Comparison of ENCODE assay signal across 12 cellular contexts in genomic region chr7:148584154-148584827, GRCh38. TPM values are rescaled to one million over a fixed set of nuclear protein-coding genes. Genes with fewer than 3 reads are reported as not detected.
DNase-seq lines count a peak whose midpoint lies in the region; ATAC-seq, FAIRE-seq and TF ChIP-seq lines count a peak whose summit lies in the region.
"Had no signal": no experiment of that assay in that cellular context is flagged by ENCODE, and none has a peak within 500 bp of the region (broad histone marks: within the 10 kb centered on the region; RNA-seq: fewer than 3 reads in every experiment).

No MANE protein-coding gene starts in this region.

- intact Hi-C loops in HepG2 (cut with micrococcal nuclease; ENCODE audit: unreplicated experiment) = no loop called here
- intact Hi-C loops in PC-3 (cut with micrococcal nuclease) = no loop called here
- intact Hi-C loops in ovary (cut with DNase I) = no loop called here

- no peaks in the 10 kb centered on the region for H3F3A ChIP-seq in PC-3 (ENCODE audit: low read length, unreplicated experiment)

- H3K9ac ChIP-seq in HepG2 (ENCODE audit: insufficient read depth, low read depth, low read length) (no peak overlapping the region), PC-3 (ENCODE audit: low read length) (no peak overlapping the region)

- H3K36me3 ChIP-seq in HepG2 (replicated peaks in 1 of 2; ENCODE audit: control insufficient read depth in 1 of 2, insufficient read depth in 2 of 2, low read length in 2 of 2) = no peaks in the 10 kb centered on the region
- no peaks in the 10 kb centered on the region for H3K36me3 ChIP-seq in PC-3 (ENCODE audit: low read depth, low read length)
- H3K36me3 ChIP-seq in ovary = no peaks in the 10 kb centered on the region

- H2AFZ ChIP-seq in HepG2 (ENCODE audit: low read length) (no peak overlapping the region), PC-3 (ENCODE audit: low read length) (no peak overlapping the region)

- H3K4me2 ChIP-seq in HepG2 (ENCODE audit: low read depth, low read length) = no peak overlapping the region
- no peak overlapping the region for H3K4me2 ChIP-seq in PC-3 (ENCODE audit: low read length)

- H3K9me3 ChIP-seq in HepG2 (ENCODE audit: low read length) = no peaks in the 10 kb centered on the region
- no peaks in the 10 kb centered on the region for H3K9me3 ChIP-seq in PC-3 (ENCODE audit: low read length)
- H3K9me3 ChIP-seq in ovary = no peaks in the 10 kb centered on the region

- FAIRE-seq in HepG2 (lab: Jason Lieb, UNC) = no peak

- H3K27ac ChIP-seq in HepG2 (ENCODE audit: extremely low read length, insufficient read depth, low read length) (no peak overlapping the region), PC-3 (ENCODE audit: low read length) (no peak overlapping the region), ovary (no peak overlapping the region)

- H3K4me3 ChIP-seq in HepG2 (replicated peaks in 1 of 3; ENCODE audit: insufficient read depth in 1 of 3, low read depth in 2 of 3, low read length in 3 of 3) (no peak overlapping the region), PC-3 (ENCODE audit: low read length) (no peak overlapping the region), ovary (no peak overlapping the region)

- no peaks in the 10 kb centered on the region for H3K4me1 ChIP-seq in HepG2 (ENCODE audit: insufficient read depth, low read length)
- no peaks in the 10 kb centered on the region for H3K4me1 ChIP-seq in PC-3 (ENCODE audit: insufficient read depth, low read length)
- no peaks in the 10 kb centered on the region for H3K4me1 ChIP-seq in ovary (ENCODE audit: insufficient read depth)

- no peaks in the 10 kb centered on the region for H3K79me2 ChIP-seq in HepG2 (ENCODE audit: insufficient read depth, low read length)
- H3K79me2 ChIP-seq in PC-3 (ENCODE audit: low read length) = no peaks in the 10 kb centered on the region

- in situ Hi-C loops in HepG2 (cut with HindIII; ENCODE audit: extremely low pct_ligation_motif_present, low pct_unique_long_range_greater_than_20kb) = no loop called here

- H3K27me3 ChIP-seq in HepG2 (ENCODE audit: control insufficient read depth in 1 of 2, insufficient read depth in 2 of 2, low read length in 2 of 2) = peaks cover 0 to 12% of the 10 kb centered on the region in 2 experiments; a peak in 3 of 5 replicates
- H3K27me3 ChIP-seq in PC-3 (ENCODE audit: low read length) = peaks cover 10% of the 10 kb centered on the region
- H3K27me3 ChIP-seq in ovary = no peaks in the 10 kb centered on the region

- POLR2A ChIA-PET in HepG2 (lab: Yijun Ruan, JAX) = no interaction called here
- POLR2A ChIA-PET in PC-3 (lab: Charles Lee; ENCODE audit: unreplicated experiment) = no interaction called here

- CTCF ChIA-PET in HepG2 (lab: Yijun Ruan, JAX; ENCODE audit: low intra/inter-chr PET ratio, low total read pairs) = no interaction called here
- CTCF ChIA-PET in PC-3 (lab: Charles Lee) = no interaction called here

- no peaks in the 10 kb centered on the region for H4K20me1 ChIP-seq in HepG2 (ENCODE audit: insufficient read depth, low read length)
- no peaks in the 10 kb centered on the region for H4K20me1 ChIP-seq in PC-3 (ENCODE audit: low read length)

- WGBS in HepG2 (ENCODE audit: low lambda C conversion rate) = 19% methylated on average over 5 of the region's 5 CpGs
- 73 to 83% (median 78%) methylated on average over 5 of the region's 5 CpGs for whole genome bisulfite sequencing in ovary, 3 donors

- no peaks in the 10 kb centered on the region for H3K9me2 ChIP-seq in PC-3 (replicated peaks; ENCODE audit: low read length)

- TF ChIP-seq CTCF in HepG2 (CRISPR knock-in tag; IDR thresholded peaks at IDR 0.05) (no peak), PC-3 (conservative IDR thresholded peaks at IDR 0.05; ENCODE audit: low read depth, low read length) (no peak), ovary (IDR thresholded peaks at IDR 0.05) (no peak)

- ATAC-seq in GM19468 (IDR thresholded peaks at IDR 0.05; ENCODE audit: extremely low read depth, unreplicated experiment) (peak; percentile 93), HG03064 (IDR thresholded peaks at IDR 0.05; ENCODE audit: low read depth, unreplicated experiment) (peak; percentile 89), HepG2 (no peak), PC-3 (no peak)

- BruUV-seq in HepG2 (replicated peaks; lab: Mats Ljungman, UMichigan) (no TSS peak), PC-3 (replicated peaks; lab: Mats Ljungman, UMichigan) (no TSS peak)

- no peak for TF ChIP-seq RAD21 in HepG2 (CRISPR knock-in tag; IDR thresholded peaks at IDR 0.05)

- TF ChIP-seq POLR2A in HepG2 (IDR thresholded peaks at IDR 0.05; ENCODE audit: insufficient read depth in 1 of 2, low read depth in 2 of 2, low read length in 2 of 2) (no peak), ovary (IDR thresholded peaks at IDR 0.05) (no peak)

- TF ChIP-seq EP300 in HepG2 (IDR thresholded peaks at IDR 0.05; ENCODE audit: low read depth in 2 of 2, low read length in 2 of 2) (no peak), HepG2 (CRISPR knock-in tag; IDR thresholded peaks at IDR 0.05; ENCODE audit: borderline replicate concordance) (no peak), ovary (IDR thresholded peaks at IDR 0.05) (no peak)

- DNase-seq in SIG-M5 treated with dmso at 0.1 percent for 504 hours (lab: John Stamatoyannopoulos, UW; ENCODE audit: unreplicated experiment) (peak; percentile 77), SIG-M5 (lab: John Stamatoyannopoulos, UW) (no peak), RPMI8226 (peak; percentile 8), HepG2 (ENCODE audit: low spot score) (no peak), PC-3 (no peak), ovary (no peak)
- DNase-seq: NCI-H1417 treated with DMSO at 0.1 percent for 48 hours, retina had no signal

TF ChIP-seq in HepG2, 621 proteins besides CTCF, POLR2A, EP300 and RAD21 (continues in another document):
- TF ChIP-seq ZHX2 (IDR thresholded peaks at IDR 0.05; ENCODE audit: low read depth) = no peak
- TF ChIP-seq ZHX2 (CRISPR knock-in tag; IDR thresholded peaks at IDR 0.05; ENCODE audit: borderline replicate concordance) = no peak
- no peak for TF ChIP-seq NKX3-1 (CRISPR knock-in tag; IDR thresholded peaks at IDR 0.05)
- no peak for TF ChIP-seq ZNF180 (CRISPR knock-in tag; IDR thresholded peaks at IDR 0.05; ENCODE audit: borderline replicate concordance, low read depth)

RNA-seq across cellular contexts. Expression of gene C7orf33, which starts 6.3 kb away (rescaled TPM):
- total RNA-seq in HepG2 (2016; rRNA removed; fragmentation: Illumina TruSeq; extraction: Trizol) (not detected in 2 replicates), PC-3 (2014; rRNA removed) (not detected in 2 replicates), ovary (not detected)
- not detected in 2 replicates for total RNA-seq in HepG2 (2016; cell fraction: cytosol; rRNA removed; fragmentation: Illumina TruSeq; extraction: Trizol; ENCODE audit: low read depth)
- total RNA-seq in HepG2 (2016; cell fraction: insoluble cytoplasmic fraction; rRNA removed; fragmentation: Illumina TruSeq; extraction: Trizol) = not detected in 2 replicates
- not detected in 2 replicates for total RNA-seq in HepG2 (2016; cell fraction: membrane; rRNA removed; fragmentation: Illumina TruSeq; extraction: Trizol)
- total RNA-seq in HepG2 (2016; cell fraction: nucleus; rRNA removed; fragmentation: Illumina TruSeq; extraction: Trizol) = not detected in 2 replicates
- polyA plus RNA-seq in HepG2 (2011; rRNA removed) (0.04 TPM in 1 of 2 replicates, not detected in the other), ovary (not detected)
- not detected in 2 replicates for polyA plus RNA-seq in HepG2 (2011; cell fraction: cytosol; rRNA removed)
- polyA plus RNA-seq in HepG2 (2011; cell fraction: nucleus; rRNA removed) = not detected in 2 replicates
- not detected in 2 replicates for polyA plus RNA-seq in HepG2 (2012)
- polyA plus RNA-seq in HepG2 (2016; cell fraction: cytosol; fragmentation: Illumina TruSeq; extraction: Trizol; ENCODE audit: low read depth) = not detected in 2 replicates
- not detected in 2 replicates for polyA plus RNA-seq in HepG2 (2016; cell fraction: insoluble cytoplasmic fraction; fragmentation: Illumina TruSeq; extraction: Trizol; ENCODE audit: low read depth)
- polyA plus RNA-seq in HepG2 (2016; cell fraction: membrane; fragmentation: Illumina TruSeq; extraction: Trizol; ENCODE audit: low read depth) = not detected in 2 replicates
- not detected in 2 replicates for polyA plus RNA-seq in HepG2 (2016; cell fraction: nucleus; fragmentation: Illumina TruSeq; extraction: Trizol; ENCODE audit: insufficient read depth, low read depth)
- polyA minus RNA-seq in HepG2 (2011; rRNA and poly(A)+ RNA removed; ENCODE audit: low replicate concordance) = not detected in 2 replicates
- polyA minus RNA-seq in HepG2 (2011; cell fraction: cytosol; rRNA and poly(A)+ RNA removed) = not detected in 2 replicates
- not detected in 2 replicates for polyA minus RNA-seq in HepG2 (2011; cell fraction: nucleus; rRNA and poly(A)+ RNA removed)
- total RNA-seq: A172, liver had no signal
- polyA plus RNA-seq: liver had no signal

Comparison
In these comparisons a context has a peak if more than half of its experiments do, and no peak if none do; other contexts are left out.
1. DNase-seq: peak in SIG-M5 treated with dmso at 0.1 percent for 504 hours (single experiment) and RPMI8226 (single experiment); none in SIG-M5 (single experiment), HepG2 (single experiment), PC-3 (single experiment) and ovary (0 of 5).
2. ATAC-seq: peak in GM19468 (single experiment) and HG03064 (single experiment); none in HepG2 (single experiment) and PC-3 (single experiment).